19 cellular contexts compared by ENCODE assay signal in the genomic region with DNA sequence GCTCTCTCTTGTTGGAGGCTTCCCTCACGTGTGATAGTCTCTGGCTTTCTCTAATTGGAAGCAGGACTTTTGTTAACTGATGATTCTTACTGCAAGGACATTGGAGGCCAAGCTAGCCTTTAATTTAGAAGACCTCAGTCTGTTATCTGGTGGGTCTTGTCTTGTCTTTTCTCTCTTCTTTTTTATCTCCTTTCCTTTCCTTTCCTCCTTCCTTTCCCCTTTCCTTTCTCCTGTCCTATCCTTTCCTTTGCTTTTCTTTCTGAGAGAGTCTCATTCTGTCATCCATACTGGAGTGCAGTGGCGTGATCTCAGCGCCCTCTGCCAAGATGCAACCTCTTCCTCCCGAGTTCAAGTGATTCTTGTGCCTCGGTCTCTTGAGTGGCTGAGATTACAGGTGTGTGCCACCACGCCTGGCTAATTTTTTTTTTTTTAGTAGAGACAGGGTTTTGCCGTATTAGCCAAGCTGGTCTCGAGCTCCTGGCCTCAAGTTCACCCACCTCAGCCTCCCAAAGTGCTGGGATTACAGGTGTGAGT.
"Had no signal": no experiment of that assay in that cellular context is flagged by ENCODE, and none has a peak within 500 bp of the region (broad histone marks: within the 10 kb centered on the region; RNA-seq: fewer than 3 reads in every experiment).

No MANE protein-coding gene starts in this region.

- H3K9me3 Mint-ChIP-seq: memory B cell; natural killer cell treated with Interleukin-12 subunit alpha and Interleukin-12 subunit beta and Interleukin-15 and Interleukin-18, amount 100 ng/mL, for 72 hours; stimulated activated effector memory CD8-positive, alpha-beta T cell treated with anti-CD3 and anti-CD28 coated beads, Interleukin-12 subunit alpha, Interleukin-12 subunit beta, amount 100 ng/mL, for 72 hours had no signal

- H3K4me3 ChIP-seq: hepatocyte, prostate gland, right lobe of liver, suprapubic skin, tibial artery had no signal

- H3K36me3 ChIP-seq: prostate gland, right lobe of liver had no signal

- H3K27me3 Mint-ChIP-seq: memory B cell; natural killer cell treated with Interleukin-12 subunit alpha and Interleukin-12 subunit beta and Interleukin-15 and Interleukin-18, amount 100 ng/mL, for 72 hours had no signal

- H3K36me3 Mint-ChIP-seq: natural killer cell treated with Interleukin-12 subunit alpha and Interleukin-12 subunit beta and Interleukin-15 and Interleukin-18, amount 100 ng/mL, for 72 hours had no signal

- H3K9ac ChIP-seq: parathyroid adenoma had no signal

- H3K4me2 ChIP-seq: hepatocyte had no signal

- H3K79me2 ChIP-seq: parathyroid adenoma had no signal

- H2AFZ ChIP-seq: hepatocyte, parathyroid adenoma had no signal

- H3K9me3 ChIP-seq: prostate gland, right lobe of liver, suprapubic skin, tibial artery had no signal

- H3K4me1 ChIP-seq: parathyroid adenoma, prostate gland, suprapubic skin, tibial artery had no signal

- ATAC-seq: left colon; natural killer cell treated with Interleukin-12 subunit alpha and Interleukin-12 subunit beta and Interleukin-15 and Interleukin-18, amount 100 ng/mL, for 72 hours; right lobe of liver; stimulated activated effector memory CD8-positive, alpha-beta T cell treated with anti-CD3 and anti-CD28 coated beads, Interleukin-12 subunit alpha, Interleukin-12 subunit beta, amount 100 ng/mL, for 72 hours; stimulated activated naive CD8-positive, alpha-beta T cell treated with anti-CD3 and anti-CD28 coated beads, Interleukin-15, Interleukin-2, amounts not matched to agents 100 U/mL and 50 U/mL, for 24 hours had no signal

- H3K27ac Mint-ChIP-seq: memory B cell; natural killer cell treated with Interleukin-12 subunit alpha and Interleukin-12 subunit beta and Interleukin-15 and Interleukin-18, amount 100 ng/mL, for 72 hours; stimulated activated effector memory CD8-positive, alpha-beta T cell treated with anti-CD3 and anti-CD28 coated beads, Interleukin-12 subunit alpha, Interleukin-12 subunit beta, amount 100 ng/mL, for 72 hours had no signal

- H3K27ac ChIP-seq: hepatocyte, parathyroid adenoma, prostate gland, right lobe of liver, suprapubic skin, tibial artery had no signal

- H3K4me3 Mint-ChIP-seq: memory B cell; natural killer cell treated with Interleukin-12 subunit alpha and Interleukin-12 subunit beta and Interleukin-15 and Interleukin-18, amount 100 ng/mL, for 72 hours; stimulated activated effector memory CD8-positive, alpha-beta T cell treated with anti-CD3 and anti-CD28 coated beads, Interleukin-12 subunit alpha, Interleukin-12 subunit beta, amount 100 ng/mL, for 72 hours had no signal

- DNase-seq: cerebellar nuclear complex; dermis blood vessel endothelial cell; erythroblast; foreskin melanocyte; head of caudate nucleus; left colon; midbrain; right lobe of liver; stimulated activated CD4-positive, alpha-beta T cell treated with anti-CD3 and anti-CD28 coated beads, Interleukin-4, amount 100 ng/mL, for 1 hour; stimulated activated CD8-positive, alpha-beta memory T cell treated with anti-CD3 and anti-CD28 coated beads, Interleukin-4, amount 100 ng/mL, for 48 hours; stimulated activated naive CD8-positive, alpha-beta T cell treated with anti-CD3 and anti-CD28 coated beads, Interleukin-15, Interleukin-2, amounts not matched to agents 100 U/mL and 50 U/mL, for 24 hours; tibial artery had no signal

- H3K27me3 ChIP-seq: hepatocyte, right lobe of liver, suprapubic skin, tibial artery had no signal
